1 cellular context compared by ENCODE assay signal in the genomic region with DNA sequence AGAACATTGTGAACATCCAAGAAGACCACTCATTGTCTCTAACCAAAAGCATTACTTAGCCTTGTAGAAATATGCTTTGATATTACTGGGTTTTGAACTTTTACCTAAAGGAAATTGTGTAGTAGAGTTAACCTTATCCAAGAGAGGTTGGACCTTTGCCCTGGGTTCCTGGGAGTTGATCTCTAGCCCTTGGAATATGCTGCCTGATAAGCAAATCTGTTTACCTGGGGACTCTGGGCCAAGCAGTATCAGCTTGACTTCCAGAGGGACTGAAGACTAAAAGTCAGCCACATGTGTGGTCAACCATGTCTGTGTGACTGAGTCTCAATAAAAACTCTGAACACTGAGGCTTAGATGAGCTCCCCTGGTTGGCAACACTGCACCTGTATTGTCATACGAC.
TF ChIP-seq lines count a peak whose summit lies in the region.

No MANE protein-coding gene starts in this region.

TF ChIP-seq in HepG2, 621 proteins besides CTCF, POLR2A, EP300 and RAD21 (continued from another document):
- TF ChIP-seq, protein P1, sequence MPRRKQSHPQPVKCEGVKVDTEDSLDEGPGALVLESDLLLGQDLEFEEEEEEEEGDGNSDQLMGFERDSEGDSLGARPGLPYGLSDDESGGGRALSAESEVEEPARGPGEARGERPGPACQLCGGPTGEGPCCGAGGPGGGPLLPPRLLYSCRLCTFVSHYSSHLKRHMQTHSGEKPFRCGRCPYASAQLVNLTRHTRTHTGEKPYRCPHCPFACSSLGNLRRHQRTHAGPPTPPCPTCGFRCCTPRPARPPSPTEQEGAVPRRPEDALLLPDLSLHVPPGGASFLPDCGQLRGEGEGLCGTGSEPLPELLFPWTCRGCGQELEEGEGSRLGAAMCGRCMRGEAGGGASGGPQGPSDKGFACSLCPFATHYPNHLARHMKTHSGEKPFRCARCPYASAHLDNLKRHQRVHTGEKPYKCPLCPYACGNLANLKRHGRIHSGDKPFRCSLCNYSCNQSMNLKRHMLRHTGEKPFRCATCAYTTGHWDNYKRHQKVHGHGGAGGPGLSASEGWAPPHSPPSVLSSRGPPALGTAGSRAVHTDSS (CRISPR knock-in tag; conservative IDR thresholded peaks at IDR 0.05), result no peak
- TF ChIP-seq KMT2A (CRISPR knock-in tag; IDR thresholded peaks at IDR 0.05) (no peak), DMAP1 (CRISPR knock-in tag; IDR thresholded peaks at IDR 0.05) (no peak), SETDB1 (CRISPR knock-in tag; IDR thresholded peaks at IDR 0.05; ENCODE audit: borderline replicate concordance) (0 out of 2 replicates have a peak, but pooled peaks have one; percentile 34), ZNF777 (CRISPR knock-in tag; IDR thresholded peaks at IDR 0.05) (no peak), SP1 (IDR thresholded peaks at IDR 0.05) (no peak), SP1 (CRISPR knock-in tag; IDR thresholded peaks at IDR 0.05) (no peak), ATF1 (CRISPR knock-in tag; IDR thresholded peaks at IDR 0.05) (no peak), PPARG (CRISPR knock-in tag; conservative IDR thresholded peaks at IDR 0.05) (0 out of 2 replicates have a peak, but pooled peaks have one; percentile 15), ZNF549 (CRISPR knock-in tag; IDR thresholded peaks at IDR 0.05) (no peak), ZNF382 (CRISPR knock-in tag; IDR thresholded peaks at IDR 0.05; ENCODE audit: borderline replicate concordance) (no peak), HNF4A (CRISPR knock-in tag; IDR thresholded peaks at IDR 0.05) (peak; percentile 37), ZNF616 (CRISPR knock-in tag; IDR thresholded peaks at IDR 0.05; ENCODE audit: low read depth) (no peak), ZNF678 (CRISPR knock-in tag; IDR thresholded peaks at IDR 0.05) (no peak), RAD51 (IDR thresholded peaks at IDR 0.05; ENCODE audit: borderline replicate concordance) (no peak), ZNF232 (CRISPR knock-in tag; IDR thresholded peaks at IDR 0.05; ENCODE audit: borderline replicate concordance) (no peak), GABPA (IDR thresholded peaks at IDR 0.05; ENCODE audit: low read depth, low read length) (no peak), GABPA (CRISPR knock-in tag; IDR thresholded peaks at IDR 0.05; ENCODE audit: low read depth) (no peak), ZNF556 (CRISPR knock-in tag; IDR thresholded peaks at IDR 0.05; ENCODE audit: borderline replicate concordance) (no peak), ZC3H13 (CRISPR knock-in tag; IDR thresholded peaks at IDR 0.05) (no peak), SP5 (CRISPR knock-in tag; IDR thresholded peaks at IDR 0.05; ENCODE audit: borderline replicate concordance, low read depth) (no peak), NFRKB (IDR thresholded peaks at IDR 0.05) (no peak), ZNF776 (CRISPR knock-in tag; IDR thresholded peaks at IDR 0.05) (no peak), PHF21A (CRISPR knock-in tag; IDR thresholded peaks at IDR 0.05) (no peak), HOXA9 (CRISPR knock-in tag; IDR thresholded peaks at IDR 0.05; ENCODE audit: borderline replicate concordance) (no peak)
- TF ChIP-seq, protein P2, sequence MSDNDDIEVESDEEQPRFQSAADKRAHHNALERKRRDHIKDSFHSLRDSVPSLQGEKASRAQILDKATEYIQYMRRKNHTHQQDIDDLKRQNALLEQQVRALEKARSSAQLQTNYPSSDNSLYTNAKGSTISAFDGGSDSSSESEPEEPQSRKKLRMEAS (IDR thresholded peaks at IDR 0.05), result no peak
- TF ChIP-seq, protein P3, sequence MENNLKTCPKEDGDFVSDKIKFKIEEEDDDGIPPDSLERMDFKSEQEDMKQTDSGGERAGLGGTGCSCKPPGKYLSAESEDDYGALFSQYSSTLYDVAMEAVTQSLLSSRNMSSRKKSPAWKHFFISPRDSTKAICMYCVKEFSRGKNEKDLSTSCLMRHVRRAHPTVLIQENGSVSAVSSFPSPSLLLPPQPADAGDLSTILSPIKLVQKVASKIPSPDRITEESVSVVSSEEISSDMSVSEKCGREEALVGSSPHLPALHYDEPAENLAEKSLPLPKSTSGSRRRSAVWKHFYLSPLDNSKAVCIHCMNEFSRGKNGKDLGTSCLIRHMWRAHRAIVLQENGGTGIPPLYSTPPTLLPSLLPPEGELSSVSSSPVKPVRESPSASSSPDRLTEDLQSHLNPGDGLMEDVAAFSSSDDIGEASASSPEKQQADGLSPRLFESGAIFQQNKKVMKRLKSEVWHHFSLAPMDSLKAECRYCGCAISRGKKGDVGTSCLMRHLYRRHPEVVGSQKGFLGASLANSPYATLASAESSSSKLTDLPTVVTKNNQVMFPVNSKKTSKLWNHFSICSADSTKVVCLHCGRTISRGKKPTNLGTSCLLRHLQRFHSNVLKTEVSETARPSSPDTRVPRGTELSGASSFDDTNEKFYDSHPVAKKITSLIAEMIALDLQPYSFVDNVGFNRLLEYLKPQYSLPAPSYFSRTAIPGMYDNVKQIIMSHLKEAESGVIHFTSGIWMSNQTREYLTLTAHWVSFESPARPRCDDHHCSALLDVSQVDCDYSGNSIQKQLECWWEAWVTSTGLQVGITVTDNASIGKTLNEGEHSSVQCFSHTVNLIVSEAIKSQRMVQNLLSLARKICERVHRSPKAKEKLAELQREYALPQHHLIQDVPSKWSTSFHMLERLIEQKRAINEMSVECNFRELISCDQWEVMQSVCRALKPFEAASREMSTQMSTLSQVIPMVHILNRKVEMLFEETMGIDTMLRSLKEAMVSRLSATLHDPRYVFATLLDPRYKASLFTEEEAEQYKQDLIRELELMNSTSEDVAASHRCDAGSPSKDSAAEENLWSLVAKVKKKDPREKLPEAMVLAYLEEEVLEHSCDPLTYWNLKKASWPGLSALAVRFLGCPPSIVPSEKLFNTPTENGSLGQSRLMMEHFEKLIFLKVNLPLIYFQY (CRISPR knock-in tag; IDR thresholded peaks at IDR 0.05; ENCODE audit: borderline replicate concordance), result no peak
